In the genomic region with DNA sequence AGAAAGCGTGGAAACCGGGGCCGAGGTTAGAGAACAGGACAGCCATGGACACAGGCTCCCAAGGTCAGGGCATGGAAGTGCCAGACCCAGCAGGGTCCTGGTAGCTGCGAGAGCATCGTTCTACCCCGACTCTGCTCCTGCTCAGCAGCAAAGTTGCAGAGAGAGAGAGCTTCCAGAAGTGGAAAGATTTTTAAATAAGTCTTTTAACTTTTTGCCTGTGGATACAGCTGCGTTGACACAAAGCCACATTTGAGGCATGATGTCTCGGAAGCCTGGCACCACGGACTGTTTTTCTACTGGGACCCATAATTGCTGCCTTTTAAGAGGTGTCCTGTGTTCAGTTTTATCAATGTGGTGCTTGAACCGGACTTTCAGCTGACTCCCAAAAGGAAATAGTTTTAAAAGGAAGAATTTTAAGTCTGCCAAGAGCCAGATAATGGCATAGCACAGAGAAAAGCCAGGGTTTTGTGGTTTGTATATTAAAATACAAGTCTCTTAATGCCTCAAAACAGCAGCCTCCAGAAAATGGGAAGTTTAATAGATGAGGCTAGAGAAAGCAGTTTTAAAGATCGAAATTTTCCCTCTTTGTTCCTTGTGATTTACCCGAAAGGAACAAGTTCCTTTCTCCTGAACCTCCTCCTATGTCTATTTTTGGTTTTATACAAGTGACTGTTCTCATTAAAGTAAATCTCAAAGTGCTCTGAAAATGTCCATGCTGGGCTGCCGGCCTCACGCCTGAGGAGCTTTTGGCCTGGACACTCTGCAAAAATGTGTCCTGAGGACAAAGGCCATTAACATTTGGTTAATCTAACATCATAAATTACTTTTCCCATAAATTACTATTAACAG, we compare ENCODE assay signal across 10 cellular contexts.
A peak's percentile ranks its signal among the peaks of the same experiment; 100 is the strongest.
DNase-seq lines count a peak whose midpoint lies in the region; ATAC-seq and TF ChIP-seq lines count a peak whose summit lies in the region.
"Had no signal": no experiment of that assay in that cellular context is flagged by ENCODE, and none has a peak within 500 bp of the region (broad histone marks: within the 10 kb centered on the region; RNA-seq: fewer than 3 reads in every experiment).

No MANE protein-coding gene starts in this region.

- H3K4me1 ChIP-seq in Panc1 (ENCODE audit: control insufficient read depth, insufficient read depth, low read length) (peaks cover 15% of the 10 kb centered on the region), fibroblast of lung (ENCODE audit: control insufficient read depth, extremely low read depth, insufficient read depth, low read length) (peaks cover 5% of the 10 kb centered on the region), mucosa of rectum (ENCODE audit: control insufficient read depth in 2 of 2, insufficient read depth in 2 of 2, low read length in 2 of 2) (no peaks in the 10 kb centered on the region), subcutaneous abdominal adipose tissue (ENCODE audit: control insufficient read depth in 5 of 5, insufficient read depth in 5 of 5, low read length in 5 of 5) (peaks cover 3 to 19% (median 16%) of the 10 kb centered on the region in 5 donors)

- H3K27me3 ChIP-seq in Panc1 (ENCODE audit: control insufficient read depth, insufficient read depth, low read length) = no peaks in the 10 kb centered on the region
- H3K27me3 ChIP-seq in fibroblast of lung (ENCODE audit: control insufficient read depth, insufficient read depth, low read length) = no peaks in the 10 kb centered on the region
- no peaks in the 10 kb centered on the region for H3K27me3 ChIP-seq in mucosa of rectum (ENCODE audit: control insufficient read depth in 2 of 2, insufficient read depth in 2 of 2, low read length in 2 of 2)
- no peaks in the 10 kb centered on the region for H3K27me3 ChIP-seq in subcutaneous abdominal adipose tissue (ENCODE audit: control insufficient read depth in 5 of 5, insufficient read depth in 4 of 5, low read length in 5 of 5)

- no peak for TF ChIP-seq CTCF in Panc1 (IDR thresholded peaks at IDR 0.05)
- TF ChIP-seq CTCF in fibroblast of lung (conservative IDR thresholded peaks at IDR 0.05 in 1 of 2, IDR thresholded peaks at IDR 0.05 in 1 of 2; ENCODE audit: low read depth in 1 of 2, low read length in 2 of 2) = no peak

- intact Hi-C loops in Panc1 (cut with micrococcal nuclease; ENCODE audit: unreplicated experiment) = no loop called here

- no peak for DNase-seq in Panc1 (ENCODE audit: low read depth, low spot score)
- DNase-seq in fibroblast of lung (ENCODE audit: low read depth in 2 of 2) = peak; percentile 3 to 55
- DNase-seq in CD1c-positive myeloid dendritic cell (ENCODE audit: extremely low spot score) = no peak
- no peak for DNase-seq in MV-4-11 (lab: John Stamatoyannopoulos, UW)
- DNase-seq: activated gamma-delta T cell, WERI-Rb-1 had no signal

- BruUV-seq in Panc1 (replicated peaks; lab: Mats Ljungman, UMichigan) = no TSS peak

- POLR2A ChIA-PET in Panc1 (lab: Charles Lee) = interaction anchor here (0.6 kb wide), 1 partner anchor 58 kb away, joined by 3 read pairs; no protein-coding TSS in a partner anchor

- peak overlapping the region; percentile 4 for H3K4me2 ChIP-seq in fibroblast of lung (ENCODE audit: extremely low read depth, insufficient read depth, low read length)

- CTCF ChIA-PET in Panc1 (lab: Charles Lee) = no interaction called here

- H3K4me3 ChIP-seq in Panc1 (ENCODE audit: low read depth in 2 of 2, low read length in 2 of 2) = no peak overlapping the region; a peak in 1 of 4 replicates
- H3K4me3 ChIP-seq in fibroblast of lung (replicated peaks in 1 of 4; ENCODE audit: control extremely low read depth in 1 of 4, insufficient read depth in 1 of 4, low read depth in 3 of 4, low read length in 4 of 4) = no peak overlapping the region
- no peak overlapping the region for H3K4me3 ChIP-seq in mucosa of rectum (ENCODE audit: low read length in 2 of 2)
- peak overlapping the region in 2 of 5 donors; percentile 1 to 6 for H3K4me3 ChIP-seq in subcutaneous abdominal adipose tissue (ENCODE audit: low read depth in 1 of 5, low read length in 5 of 5)

- H2AFZ ChIP-seq in fibroblast of lung (ENCODE audit: low read length) = peak overlapping the region; percentile 18

- peak overlapping the region; percentile 63; the same call in 1 of the 2 replicates for H3K27ac ChIP-seq in Panc1 (ENCODE audit: low read length)
- H3K27ac ChIP-seq in fibroblast of lung (ENCODE audit: insufficient read depth, low read length) = no peak overlapping the region
- H3K27ac ChIP-seq in mucosa of rectum (ENCODE audit: low read depth in 2 of 2, low read length in 2 of 2) = peak overlapping the region; percentile 49 to 61
- peak overlapping the region; percentile 56 for H3K27ac ChIP-seq in subcutaneous abdominal adipose tissue (ENCODE audit: low read depth, low read length)
- H3K27ac ChIP-seq: WERI-Rb-1 had no signal

- no peak overlapping the region for H3K9ac ChIP-seq in fibroblast of lung (ENCODE audit: insufficient read depth, low read length)
- H3K9ac ChIP-seq in mucosa of rectum (ENCODE audit: low read depth in 1 of 2, low read length in 2 of 2) = no peak overlapping the region
- H3K9ac ChIP-seq in subcutaneous abdominal adipose tissue (ENCODE audit: low read length in 5 of 5) = peak overlapping the region in 2 of 5 donors; percentile 36 to 39

- H3K79me2 ChIP-seq in fibroblast of lung (ENCODE audit: control insufficient read depth, insufficient read depth, low read length) = no peaks in the 10 kb centered on the region

- H3K36me3 ChIP-seq in Panc1 (ENCODE audit: control insufficient read depth, insufficient read depth, low read length) (no peaks in the 10 kb centered on the region), fibroblast of lung (ENCODE audit: control insufficient read depth, insufficient read depth, low read length) (no peaks in the 10 kb centered on the region), mucosa of rectum (ENCODE audit: control insufficient read depth in 2 of 2, insufficient read depth in 2 of 2, low read length in 2 of 2) (no peaks in the 10 kb centered on the region), subcutaneous abdominal adipose tissue (ENCODE audit: control insufficient read depth in 5 of 5, insufficient read depth in 5 of 5, low read length in 5 of 5) (no peaks in the 10 kb centered on the region)
- H3K36me3 ChIP-seq: WERI-Rb-1 had no signal

- no peaks in the 10 kb centered on the region for H4K20me1 ChIP-seq in fibroblast of lung (ENCODE audit: control insufficient read depth, extremely low read depth, insufficient read depth, low read length)

- in situ Hi-C loops in Panc1 (cut with HindIII; ENCODE audit: low pct_unique_long_range_greater_than_20kb, low sequenced_read_pairs) = no loop called here

- H3K9me3 ChIP-seq in Panc1 (ENCODE audit: control insufficient read depth, insufficient read depth, low read depth, low read length) (no peaks in the 10 kb centered on the region), fibroblast of lung (ENCODE audit: control insufficient read depth, insufficient read depth, low read depth, low read length) (no peaks in the 10 kb centered on the region), mucosa of rectum (ENCODE audit: control insufficient read depth in 2 of 2, low read length in 2 of 2) (no peaks in the 10 kb centered on the region), subcutaneous abdominal adipose tissue (ENCODE audit: control insufficient read depth in 5 of 5, low read length in 5 of 5) (no peaks in the 10 kb centered on the region)

- ATAC-seq in Panc1 (no peak), GM21526 (IDR thresholded peaks at IDR 0.05; ENCODE audit: low FRiP score, unreplicated experiment) (no peak), HG02798 (IDR thresholded peaks at IDR 0.05; ENCODE audit: poor library complexity, unreplicated experiment) (no peak)

Comparison
In these comparisons a context has a peak if more than half of its experiments do, and no peak if none do; other contexts are left out.
1. DNase-seq: peak in fibroblast of lung (2 of 2); none in Panc1 (single experiment), CD1c-positive myeloid dendritic cell (single experiment) and MV-4-11 (single experiment).